11 cellular contexts compared by ENCODE assay signal in the genomic region with DNA sequence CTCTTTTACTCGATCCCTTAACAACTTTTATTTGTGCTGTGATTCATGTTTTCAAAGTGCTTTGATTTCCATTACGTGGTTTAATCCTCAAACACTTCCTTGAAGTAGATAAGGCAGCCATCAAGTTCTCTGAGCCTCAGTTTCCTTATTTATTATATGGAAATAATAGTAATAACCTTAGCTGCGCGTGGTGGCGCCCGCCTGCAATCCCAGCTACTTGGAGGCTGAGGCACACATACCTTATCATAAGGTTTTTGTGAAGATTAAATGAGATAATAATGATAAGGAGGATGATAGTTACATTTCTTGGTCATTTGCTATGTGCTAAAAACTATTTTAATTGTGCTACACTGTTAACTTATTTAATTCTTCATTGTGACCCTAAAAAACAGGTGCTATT.
"Had no signal": no experiment of that assay in that cellular context is flagged by ENCODE, and none has a peak within 500 bp of the region (broad histone marks: within the 10 kb centered on the region; RNA-seq: fewer than 3 reads in every experiment).

No MANE protein-coding gene starts in this region.

- DNase-seq: GM23248, GOT3, H7, H9, HCEC 1CT, HFFc6 had no signal

- FAIRE-seq: H1, H54 had no signal

- H3K9ac ChIP-seq: GM23248 had no signal

- ATAC-seq: GM23338, HCT116 had no signal

- H3K27ac ChIP-seq: GM23248 had no signal

- H3K4me3 ChIP-seq: GM23248, GM23338, HAP-1 had no signal

- H3K36me3 ChIP-seq: HAP-1 had no signal

- H3K4me1 ChIP-seq: HAP-1 had no signal

- H3K9me3 ChIP-seq: HAP-1 had no signal
